ENCODE assay signal across 1 cellular context in the genomic region with DNA sequence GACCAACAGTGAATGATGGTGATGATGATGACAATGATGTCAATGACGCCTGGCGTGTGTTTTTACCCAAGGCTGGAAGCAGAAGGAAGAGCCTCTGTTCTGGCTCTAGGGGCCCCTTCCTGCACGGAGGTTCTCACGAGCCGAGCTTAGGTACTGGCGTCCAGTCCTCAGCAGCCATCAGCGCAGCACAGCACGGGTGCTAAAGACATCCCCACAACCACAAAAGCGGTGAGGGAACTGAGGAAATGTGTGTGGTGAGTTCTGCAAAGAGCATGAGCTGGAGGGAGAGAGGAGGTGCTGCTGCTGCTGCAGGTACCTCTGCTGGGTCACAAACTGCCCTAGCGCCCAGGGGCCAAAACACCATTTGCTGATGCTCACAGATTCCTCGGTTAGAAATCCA.
TF ChIP-seq lines count a peak whose summit lies in the region.

No MANE protein-coding gene starts in this region.

TF ChIP-seq in IMR-90, 13 proteins besides CTCF, POLR2A, EP300 and RAD21 (continued from another document):
- TF ChIP-seq NFE2L2 (IDR thresholded peaks at IDR 0.05; ENCODE audit: low read depth, low read length) (no peak), RCOR1 (IDR thresholded peaks at IDR 0.05; ENCODE audit: insufficient replicate concordance, low read length) (no peak), FOS (IDR thresholded peaks at IDR 0.05; ENCODE audit: low read depth, low read length) (no peak), RFX5 (IDR thresholded peaks at IDR 0.05; ENCODE audit: low read depth, low read length) (no peak)
- TF ChIP-seq, protein P1, sequence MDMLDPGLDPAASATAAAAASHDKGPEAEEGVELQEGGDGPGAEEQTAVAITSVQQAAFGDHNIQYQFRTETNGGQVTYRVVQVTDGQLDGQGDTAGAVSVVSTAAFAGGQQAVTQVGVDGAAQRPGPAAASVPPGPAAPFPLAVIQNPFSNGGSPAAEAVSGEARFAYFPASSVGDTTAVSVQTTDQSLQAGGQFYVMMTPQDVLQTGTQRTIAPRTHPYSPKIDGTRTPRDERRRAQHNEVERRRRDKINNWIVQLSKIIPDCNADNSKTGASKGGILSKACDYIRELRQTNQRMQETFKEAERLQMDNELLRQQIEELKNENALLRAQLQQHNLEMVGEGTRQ (IDR thresholded peaks at IDR 0.05; ENCODE audit: low read depth, low read length): no peak
TF ChIP-seq in IMR-90: peak in this region for 0.
